Comparison of ENCODE assay signal across 8 cellular contexts in genomic region chr22:39532215-39533071, GRCh38. TPM values are rescaled to one million over a fixed set of nuclear protein-coding genes. Genes with fewer than 3 reads are reported as not detected.
DNase-seq lines count a peak whose midpoint lies in the region; ATAC-seq and TF ChIP-seq lines count a peak whose summit lies in the region.

Gene RPS19BP1, minus strand, starts transcription at chr22:39532748. Its CDS starts 10 bp downstream, at chr22:39532738.

- CTCF ChIA-PET in OCI-LY7 (lab: Charles Lee; ENCODE audit: unreplicated experiment), result no interaction called here

- peaks cover 27% of the 10 kb centered on the region for H3K79me2 ChIP-seq in OCI-LY7 (ENCODE audit: insufficient read depth, low read depth, low read length)

- BruUV-seq in OCI-LY7 (replicated peaks; lab: Mats Ljungman, UMichigan), result no TSS peak

- ATAC-seq in GM21515 (IDR thresholded peaks at IDR 0.05; ENCODE audit: unreplicated experiment), result peak; percentile 61

- peaks cover 35% of the 10 kb centered on the region for H3K36me3 ChIP-seq in OCI-LY7 (ENCODE audit: insufficient read depth, low read length)

- H3K36me3 Mint-ChIP-seq in endothelial cell (ENCODE audit: low read depth, unreplicated experiment) (peaks cover 14% of the 10 kb centered on the region), mesothelial cell of epicardium (peaks cover 4% of the 10 kb centered on the region)

- H3K4me3 Mint-ChIP-seq in endothelial cell (ENCODE audit: unreplicated experiment) (peak within 1 kb of the TSS; percentile 91), mesothelial cell of epicardium (peak within 1 kb of the TSS; percentile 86)

- DNase-seq in D341Med (ENCODE audit: low spot score) (peak; percentile 92), HuH-7.5 (ENCODE audit: low spot score) (peak; percentile 96), OCI-LY7 (ENCODE audit: low spot score) (peak; percentile 100), activated T-cell treated with anti-CD3 and anti-CD28 coated beads for 1 hour (ENCODE audit: low read depth) (peak; percentile 98), endothelial cell (ENCODE audit: low spot score) (peak; percentile 90), mesothelial cell of epicardium (ENCODE audit: low spot score in 2 of 2, unreplicated experiment in 2 of 2) (peak; percentile 96 to 99)
- DNase-seq in stimulated activated CD8-positive, alpha-beta memory T cell treated with anti-CD3 and anti-CD28 coated beads, Interleukin-15, amount 100 ng/mL, for 48 hours (ENCODE audit: low read depth in 2 of 2), result peak; percentile 99

- H3K9me3 ChIP-seq in OCI-LY7 (ENCODE audit: low read length), result no peaks in the 10 kb centered on the region

- peak within 1 kb of the TSS; percentile 81 for H3K4me2 ChIP-seq in OCI-LY7 (ENCODE audit: low read length)

- peaks cover 3% of the 10 kb centered on the region for H3K27me3 Mint-ChIP-seq in endothelial cell (ENCODE audit: unreplicated experiment)
- H3K27me3 Mint-ChIP-seq in mesothelial cell of epicardium (ENCODE audit: low read depth), result no peaks in the 10 kb centered on the region

- peaks cover 3% of the 10 kb centered on the region; the same call in 1 of the 2 replicates for H4K20me1 ChIP-seq in OCI-LY7 (ENCODE audit: insufficient read depth, low read length)

- no peaks in the 10 kb centered on the region for H3K9me3 Mint-ChIP-seq in endothelial cell (ENCODE audit: unreplicated experiment)
- no peaks in the 10 kb centered on the region for H3K9me3 Mint-ChIP-seq in mesothelial cell of epicardium

- H3K27ac Mint-ChIP-seq in endothelial cell (ENCODE audit: unreplicated experiment) (peak within 1 kb of the TSS; percentile 81), mesothelial cell of epicardium (peak within 1 kb of the TSS; percentile 96)

- no peaks in the 10 kb centered on the region for H3K9me2 ChIP-seq in OCI-LY7 (ENCODE audit: insufficient read depth, low read length)

- TF ChIP-seq CTCF in OCI-LY7 (conservative IDR thresholded peaks at IDR 0.05; ENCODE audit: low read length) (no peak), endothelial cell (IDR thresholded peaks at IDR 0.05; ENCODE audit: unreplicated experiment) (no peak), mesothelial cell of epicardium (IDR thresholded peaks at IDR 0.05; ENCODE audit: unreplicated experiment) (no peak)

- H3K4me1 ChIP-seq in OCI-LY7 (ENCODE audit: insufficient read depth, low read length, poor library complexity, severe bottlenecking), result peaks cover 57% of the 10 kb centered on the region

- H2AFZ ChIP-seq in OCI-LY7 (ENCODE audit: low read length), result peak within 1 kb of the TSS; percentile 51; the same call in 1 of the 2 replicates

- intact Hi-C loops in OCI-LY7 (cut with micrococcal nuclease; ENCODE audit: unreplicated experiment), result loop anchor here (2.0 to 10.0 kb wide), 3 partner anchors 412 to 814 kb away; partner anchors contain the start of genes ADSL and TNRC6B

- peak within 1 kb of the TSS; percentile 66 for H3K27ac ChIP-seq in OCI-LY7 (ENCODE audit: low read depth, low read length, poor library complexity, severe bottlenecking)

- H3K4me1 Mint-ChIP-seq in endothelial cell (ENCODE audit: unreplicated experiment) (peaks cover 41% of the 10 kb centered on the region), mesothelial cell of epicardium (peaks cover 47% of the 10 kb centered on the region)

- peak within 1 kb of the TSS; percentile 97 for H3K4me3 ChIP-seq in OCI-LY7 (ENCODE audit: low read depth, low read length, poor library complexity, severe bottlenecking)

- POLR2A ChIA-PET in OCI-LY7 (lab: Charles Lee), result interaction anchor here (2.4 kb wide), 1 partner anchor 12 kb away, joined by 15 read pairs; the partner anchor contains the start of gene ATF4

RNA-seq across cellular contexts. Expression of gene RPS19BP1, which starts in this region (rescaled TPM):
- 148 and 185 TPM in 2 replicates for total RNA-seq in OCI-LY7 (2014; rRNA removed; shearing (Covaris generic))
- total RNA-seq in OCI-LY7 (2022) (78.6 and 88.1 TPM in 2 replicates), endothelial cell (ENCODE audit: unreplicated experiment) (57.7 TPM), mesothelial cell of epicardium (30.6 to 33.0 TPM (median 31.9 TPM) in 3 replicates)

Comparison
In these comparisons a context has a peak if more than half of its experiments do, and no peak if none do; other contexts are left out.
1. Peak in every context shown above with its lines: DNase-seq, ATAC-seq, H3K4me3 ChIP-seq and H3K27ac ChIP-seq.